7 cellular contexts compared by ENCODE assay signal in the genomic region with DNA sequence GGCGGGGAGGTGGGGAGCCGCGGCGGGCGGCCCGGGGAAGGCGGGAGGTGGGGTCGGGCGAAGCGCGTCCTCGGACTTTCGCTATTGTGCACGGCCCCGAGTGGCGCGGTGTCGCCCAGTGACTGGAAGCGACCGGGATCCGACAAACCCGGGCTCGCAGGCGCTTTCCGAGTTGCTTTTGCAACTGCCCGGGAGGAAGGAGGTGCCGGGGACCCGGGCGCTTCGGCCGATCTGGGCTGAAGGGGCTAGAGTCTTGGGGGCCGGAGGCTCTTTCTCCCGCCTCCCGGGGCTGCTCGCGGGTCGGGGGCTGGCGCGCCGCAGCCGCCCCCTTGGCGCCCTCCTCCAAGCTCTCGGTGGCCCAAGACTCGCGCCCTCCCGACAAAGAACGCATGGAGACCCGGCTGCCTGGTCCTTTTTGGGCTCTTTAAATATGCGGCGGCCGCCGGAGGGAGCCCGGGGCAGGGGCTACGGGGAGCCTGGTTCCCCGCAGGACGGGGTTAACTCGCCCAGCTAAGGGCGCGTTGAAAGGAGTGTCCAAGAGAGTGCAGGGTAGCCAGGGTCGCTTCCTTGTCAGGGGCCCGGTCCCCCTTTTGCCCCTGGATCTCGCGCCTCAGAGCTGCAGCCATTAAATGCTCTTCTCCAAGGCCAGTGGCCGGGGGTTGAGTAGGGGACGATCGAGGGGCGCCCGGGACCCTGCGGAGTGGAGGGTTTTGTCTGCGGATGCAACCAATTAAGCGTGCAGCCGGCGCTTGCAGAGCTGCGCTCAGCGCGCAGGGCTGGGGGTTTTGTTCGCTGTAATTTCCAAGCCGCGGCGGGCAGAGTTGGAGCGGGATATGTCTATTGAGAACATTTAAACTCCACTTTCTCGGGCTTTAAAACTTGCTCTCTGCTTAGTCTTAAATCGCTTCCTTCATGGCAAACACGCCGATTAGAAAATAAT. TPM values are rescaled to one million over a fixed set of nuclear protein-coding genes. Genes with fewer than 3 reads are reported as not detected.
DNase-seq lines count a peak whose midpoint lies in the region; ATAC-seq, FAIRE-seq and TF ChIP-seq lines count a peak whose summit lies in the region.

No MANE protein-coding gene starts in this region.

- 0% methylated on average over 58 to 67 of the region's 85 CpGs for WGBS in mesodermal cell (ENCODE audit: insufficient coverage in 2 of 2), 2 experiments

- no peaks in the 10 kb centered on the region for H3K9me3 Mint-ChIP-seq in effector memory CD8-positive, alpha-beta T cell

- DNase-seq in GM12892 (ENCODE audit: insufficient read length) (peak; percentile 25), NCI-H526 (lab: John Stamatoyannopoulos, UW) (peak; percentile 11 to 63), uterus (peak in 1 of 2 donors; percentile 18), midbrain (lab: John Stamatoyannopoulos, UW) (no peak)
- no peak for DNase-seq in effector memory CD8-positive, alpha-beta T cell
- DNase-seq in activated CD4-positive, CD25-positive, alpha-beta regulatory T cell (lab: John Stamatoyannopoulos, UW): no peak

- TF ChIP-seq POLR2A in GM12892 (IDR thresholded peaks at IDR 0.05; ENCODE audit: low read depth, low read length) (no peak), uterus (IDR thresholded peaks at IDR 0.05) (no peak)

- peaks cover 61 to 71% of the 10 kb centered on the region in 2 donors for H3K27me3 Mint-ChIP-seq in effector memory CD8-positive, alpha-beta T cell

- H3K4me1 ChIP-seq in mesodermal cell (ENCODE audit: control insufficient read depth, insufficient read depth, low read length, poor library complexity, severe bottlenecking) (peaks cover 8% of the 10 kb centered on the region), uterus (peaks cover 0 to 28% of the 10 kb centered on the region in 2 donors)

- peak overlapping the region; percentile 10 to 51 for H3K4me3 Mint-ChIP-seq in effector memory CD8-positive, alpha-beta T cell

- H3K4me1 Mint-ChIP-seq in effector memory CD8-positive, alpha-beta T cell (ENCODE audit: low read depth in 2 of 2): peaks cover 7% of the 10 kb centered on the region in 2 donors

- no peak for TF ChIP-seq CTCF in uterus (IDR thresholded peaks at IDR 0.05)

- intact Hi-C loops in uterus (cut with DNase I; ENCODE audit: low total_unique reads): no loop called here

- peaks cover 24 to 75% of the 10 kb centered on the region in 2 donors for H3K27me3 ChIP-seq in uterus

- H3K27ac ChIP-seq in mesodermal cell (ENCODE audit: low read depth, low read length, severe bottlenecking): peak overlapping the region; percentile 85
- no peak overlapping the region for H3K27ac ChIP-seq in uterus

- no peak for ATAC-seq in effector memory CD8-positive, alpha-beta T cell (replicated peaks)

- H3K4me3 ChIP-seq in mesodermal cell (ENCODE audit: extremely low read depth, insufficient read depth, low read length, poor library complexity, severe bottlenecking) (peak overlapping the region; percentile 89), uterus (peak overlapping the region; percentile 27 to 50)

- no peaks in the 10 kb centered on the region for H3K9me3 ChIP-seq in mesodermal cell (ENCODE audit: control insufficient read depth, low read length)
- H3K9me3 ChIP-seq in uterus: peaks cover 0 to 3% of the 10 kb centered on the region in 2 donors

- FAIRE-seq in GM12892 (lab: Jason Lieb, UNC): no peak

- H3K27ac Mint-ChIP-seq in effector memory CD8-positive, alpha-beta T cell: no peak overlapping the region

- H3K36me3 Mint-ChIP-seq in effector memory CD8-positive, alpha-beta T cell (ENCODE audit: insufficient read depth): no peaks in the 10 kb centered on the region

- H3K36me3 ChIP-seq in mesodermal cell (ENCODE audit: control insufficient read depth, insufficient read depth, low read length) (peaks cover 8% of the 10 kb centered on the region), uterus (no peaks in the 10 kb centered on the region)

RNA-seq across cellular contexts. Expression of gene HMGA2, which starts 1.6 kb away (rescaled TPM):
- polyA plus RNA-seq in GM12892 (2012; ENCODE audit: missing spikeins): 0.06 TPM
- polyA plus RNA-seq in mesodermal cell (2013, experiment 1 of 2): 370 TPM
- polyA plus RNA-seq in mesodermal cell (2013, experiment 2 of 2): 394 TPM
- total RNA-seq in uterus: 10 to 100 TPM in 1 of 4 donors, under 1 TPM in 2, not detected in 1; 0.29 to 15.9 (median 0.51) TPM

Comparison
In these comparisons a context has a peak if more than half of its experiments do, and no peak if none do; other contexts are left out.
1. DNase-seq: peak in GM12892 (single experiment) and NCI-H526 (2 of 2); none in effector memory CD8-positive, alpha-beta T cell (0 of 3), activated CD4-positive, CD25-positive, alpha-beta regulatory T cell (0 of 4) and midbrain (single experiment).